Comparison of ENCODE assay signal across 1 cellular context in genomic region chr17:81487487-81488275, GRCh38.
A peak's percentile ranks its signal among the peaks of the same experiment; 100 is the strongest.
TF ChIP-seq lines count a peak whose summit lies in the region.

No MANE protein-coding gene starts in this region.

TF ChIP-seq in IMR-90, 13 proteins besides CTCF, POLR2A, EP300 and RAD21 (continued from another document):
- no peak for TF ChIP-seq ELK1 (IDR thresholded peaks at IDR 0.05; ENCODE audit: borderline replicate concordance, low read depth, low read length)
- no peak for TF ChIP-seq CEBPB (IDR thresholded peaks at IDR 0.05; ENCODE audit: low read depth, low read length)
- no peak for TF ChIP-seq NFE2L2 (IDR thresholded peaks at IDR 0.05; ENCODE audit: low read depth, low read length)
- no peak for TF ChIP-seq FOS (IDR thresholded peaks at IDR 0.05; ENCODE audit: low read depth, low read length)
- TF ChIP-seq SMC3 (IDR thresholded peaks at IDR 0.05; ENCODE audit: low read depth, low read length), result no peak
- TF ChIP-seq MAZ (IDR thresholded peaks at IDR 0.05; ENCODE audit: borderline replicate concordance, low read depth, low read length), result peak; percentile 57; the same call in 1 of the 2 replicates
- TF ChIP-seq, protein P1, sequence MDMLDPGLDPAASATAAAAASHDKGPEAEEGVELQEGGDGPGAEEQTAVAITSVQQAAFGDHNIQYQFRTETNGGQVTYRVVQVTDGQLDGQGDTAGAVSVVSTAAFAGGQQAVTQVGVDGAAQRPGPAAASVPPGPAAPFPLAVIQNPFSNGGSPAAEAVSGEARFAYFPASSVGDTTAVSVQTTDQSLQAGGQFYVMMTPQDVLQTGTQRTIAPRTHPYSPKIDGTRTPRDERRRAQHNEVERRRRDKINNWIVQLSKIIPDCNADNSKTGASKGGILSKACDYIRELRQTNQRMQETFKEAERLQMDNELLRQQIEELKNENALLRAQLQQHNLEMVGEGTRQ (IDR thresholded peaks at IDR 0.05; ENCODE audit: low read depth, low read length), result no peak
- no peak for TF ChIP-seq RFX5 (IDR thresholded peaks at IDR 0.05; ENCODE audit: low read depth, low read length)
- no peak for TF ChIP-seq RCOR1 (IDR thresholded peaks at IDR 0.05; ENCODE audit: insufficient replicate concordance, low read length)
